In the genomic region with DNA sequence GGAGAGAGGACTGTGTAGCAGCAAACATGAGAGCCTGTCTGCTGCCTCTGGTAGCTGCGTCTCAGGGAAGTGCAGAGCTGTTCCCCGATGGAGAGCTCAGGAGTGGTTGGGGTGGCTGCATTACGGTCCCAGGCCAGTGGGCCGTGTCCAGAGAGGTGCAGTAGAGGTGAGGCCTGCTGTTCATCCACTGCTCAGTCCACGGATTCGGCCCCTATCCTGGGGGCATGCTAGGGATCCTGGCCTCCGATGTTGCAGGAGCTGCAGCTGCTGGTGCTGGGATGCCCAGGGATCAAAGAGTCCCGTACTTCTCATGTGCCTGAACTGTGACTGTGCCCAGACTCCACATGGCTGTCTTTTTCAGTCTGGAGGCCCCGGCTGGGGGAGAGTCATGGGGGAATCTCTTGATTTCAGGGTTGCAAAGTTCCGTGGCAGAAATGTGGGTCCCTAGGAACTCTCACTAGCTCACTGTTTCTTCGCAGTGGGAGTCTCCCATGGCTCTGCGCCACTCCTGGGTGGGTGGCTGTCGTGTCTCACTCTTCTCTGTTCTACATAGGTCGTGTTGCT, we compare ENCODE assay signal across 1 cellular context.
TF ChIP-seq lines count a peak whose summit lies in the region.

No MANE protein-coding gene starts in this region.

TF ChIP-seq in H1, 55 proteins besides CTCF, POLR2A, EP300 and RAD21 (continued from another document):
- TF ChIP-seq FOSL1 (IDR thresholded peaks at IDR 0.05; ENCODE audit: insufficient read depth, low read depth, low read length): no peak
- no peak for TF ChIP-seq NANOG (IDR thresholded peaks at IDR 0.05; ENCODE audit: insufficient read depth, low read depth, low read length, poor library complexity, severe bottlenecking)
- no peak for TF ChIP-seq BACH1 (IDR thresholded peaks at IDR 0.05; ENCODE audit: low read length)
- TF ChIP-seq, protein P1, sequence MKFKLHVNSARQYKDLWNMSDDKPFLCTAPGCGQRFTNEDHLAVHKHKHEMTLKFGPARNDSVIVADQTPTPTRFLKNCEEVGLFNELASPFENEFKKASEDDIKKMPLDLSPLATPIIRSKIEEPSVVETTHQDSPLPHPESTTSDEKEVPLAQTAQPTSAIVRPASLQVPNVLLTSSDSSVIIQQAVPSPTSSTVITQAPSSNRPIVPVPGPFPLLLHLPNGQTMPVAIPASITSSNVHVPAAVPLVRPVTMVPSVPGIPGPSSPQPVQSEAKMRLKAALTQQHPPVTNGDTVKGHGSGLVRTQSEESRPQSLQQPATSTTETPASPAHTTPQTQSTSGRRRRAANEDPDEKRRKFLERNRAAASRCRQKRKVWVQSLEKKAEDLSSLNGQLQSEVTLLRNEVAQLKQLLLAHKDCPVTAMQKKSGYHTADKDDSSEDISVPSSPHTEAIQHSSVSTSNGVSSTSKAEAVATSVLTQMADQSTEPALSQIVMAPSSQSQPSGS (IDR thresholded peaks at IDR 0.05; ENCODE audit: low read length): no peak
- no peak for TF ChIP-seq RNF2 (IDR thresholded peaks at IDR 0.05; ENCODE audit: borderline replicate concordance, low read depth, low read length, missing control alignments, poor library complexity, severe bottlenecking)
- TF ChIP-seq TCF12 (IDR thresholded peaks at IDR 0.05; ENCODE audit: low read depth, low read length): no peak
- TF ChIP-seq NRF1 (IDR thresholded peaks at IDR 0.05; ENCODE audit: low read depth, low read length): no peak
- TF ChIP-seq, protein P2, sequence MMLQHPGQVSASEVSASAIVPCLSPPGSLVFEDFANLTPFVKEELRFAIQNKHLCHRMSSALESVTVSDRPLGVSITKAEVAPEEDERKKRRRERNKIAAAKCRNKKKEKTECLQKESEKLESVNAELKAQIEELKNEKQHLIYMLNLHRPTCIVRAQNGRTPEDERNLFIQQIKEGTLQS (IDR thresholded peaks at IDR 0.05; ENCODE audit: insufficient read depth, low read depth, low read length): no peak
- no peak for TF ChIP-seq EZH2 (IDR thresholded peaks at IDR 0.05; ENCODE audit: low read depth, low read length, severe bottlenecking)
- TF ChIP-seq SIX5 (IDR thresholded peaks at IDR 0.05; ENCODE audit: low read depth, low read length): no peak
- no peak for TF ChIP-seq GTF2F1 (IDR thresholded peaks at IDR 0.05; ENCODE audit: borderline replicate concordance, low read depth, low read length)
- TF ChIP-seq CBX5 (IDR thresholded peaks at IDR 0.05; ENCODE audit: low read depth, low read length): no peak
- TF ChIP-seq CHD1 (IDR thresholded peaks at IDR 0.05; ENCODE audit: low read depth, low read length): no peak
- TF ChIP-seq POU5F1 (IDR thresholded peaks at IDR 0.05; ENCODE audit: low read depth, low read length): no peak
